In genomic region chr6:101465871-101466270, GRCh38 we compare ENCODE assay signal across 19 cellular contexts.
A peak's percentile ranks its signal among the peaks of the same experiment; 100 is the strongest.
DNase-seq lines count a peak whose midpoint lies in the region; ATAC-seq, FAIRE-seq and TF ChIP-seq lines count a peak whose summit lies in the region.
"Had no signal": no experiment of that assay in that cellular context is flagged by ENCODE, and none has a peak within 500 bp of the region (broad histone marks: within the 10 kb centered on the region; RNA-seq: fewer than 3 reads in every experiment).

No MANE protein-coding gene starts in this region.

- FAIRE-seq in urothelium cell line (lab: Jason Lieb, UNC), result no peak

- peaks cover 0 to 10% (median 0%) of the 10 kb centered on the region in 12 donors for H3K4me1 ChIP-seq in heart left ventricle
- H3K4me1 ChIP-seq: BLaER1 treated with 17β-estradiol and CSF1 and Interleukin-3, amounts not matched to agents 10 nM and 100 nM had no signal

- TF ChIP-seq CTCF in heart left ventricle (IDR thresholded peaks at IDR 0.05) (no peak), coronary artery (IDR thresholded peaks at IDR 0.05) (no peak)

- intact Hi-C loops in Right ventricle myocardium inferior (cut with DNase I) (loop anchor here (10.0 kb wide), 1 partner anchor 279 kb away; no protein-coding TSS in a partner anchor), cardiac septum (cut with DNase I) (no loop called here), heart left ventricle (cut with DNase I) (no loop called here), left ventricle myocardium superior (cut with micrococcal nuclease) (no loop called here)

- DNase-seq in Right ventricle myocardium inferior (ENCODE audit: missing footprints) (no peak), cardiac septum (ENCODE audit: low spot score) (no peak), heart left ventricle (no peak), left ventricle myocardium superior (no peak), medulla oblongata (ENCODE audit: extremely low spot score) (no peak), coronary artery (ENCODE audit: low spot score) (no peak), urothelium cell line (ENCODE audit: low spot score) (no peak)
- DNase-seq: 8988T; Calu3; CD8-positive, alpha-beta T cell; DMS79 treated with DMSO at 0.1 percent for 48 hours; GF-D8; GOT3; H7; HFFc6 had no signal

- peak; percentile 76 for ATAC-seq in Right ventricle myocardium inferior
- peak; percentile 65 to 92 (median 71) for ATAC-seq in heart left ventricle
- peak; percentile 90 for ATAC-seq in left ventricle myocardium superior
- no peak for ATAC-seq in GM19328 (IDR thresholded peaks at IDR 0.05; ENCODE audit: unreplicated experiment)
- ATAC-seq: CD8-positive, alpha-beta T cell; HCT116 had no signal

- H3K36me3 ChIP-seq in heart left ventricle, result no peaks in the 10 kb centered on the region
- H3K36me3 ChIP-seq: BLaER1 treated with 17β-estradiol and CSF1 and Interleukin-3, amounts not matched to agents 10 nM and 100 nM had no signal

- no peaks in the 10 kb centered on the region for H3K9me3 ChIP-seq in heart left ventricle
- H3K9me3 ChIP-seq: BLaER1 treated with 17β-estradiol and CSF1 and Interleukin-3, amounts not matched to agents 10 nM and 100 nM had no signal

- TF ChIP-seq POLR2A in heart left ventricle (IDR thresholded peaks at IDR 0.05), result no peak

- H3K4me3 ChIP-seq in heart left ventricle, result no peak overlapping the region
- no peak overlapping the region for H3K4me3 ChIP-seq in coronary artery
- H3K4me3 ChIP-seq: BLaER1 treated with 17β-estradiol and CSF1 and Interleukin-3, amounts not matched to agents 10 nM and 100 nM had no signal

- 10 to 23% (median 19%) methylated on average over 1 of the region's 1 CpG for WGBS in heart left ventricle, 4 donors

- H3K27ac ChIP-seq in heart left ventricle (peak overlapping the region in 3 of 12 donors; percentile 3 to 54 (median 41)), coronary artery (no peak overlapping the region)
- H3K27ac ChIP-seq: BLaER1 treated with 17β-estradiol and CSF1 and Interleukin-3, amounts not matched to agents 10 nM and 100 nM; HL-60 had no signal

- H3K27me3 ChIP-seq in heart left ventricle, result no peaks in the 10 kb centered on the region
- H3K27me3 ChIP-seq: BLaER1 treated with 17β-estradiol and CSF1 and Interleukin-3, amounts not matched to agents 10 nM and 100 nM had no signal
